ENCODE assay signal across 8 cellular contexts in genomic region chr1:204578867-204579664, GRCh38.
DNase-seq lines count a peak whose midpoint lies in the region; ATAC-seq and TF ChIP-seq lines count a peak whose summit lies in the region.

No MANE protein-coding gene starts in this region.

- H3K27ac ChIP-seq in BLaER1 treated with 17β-estradiol and CSF1 and Interleukin-3, amounts not matched to agents 10 nM and 100 nM = peak overlapping the region in 10 of 11 experiments; percentile 31 to 78 (median 73); a peak in 18 of 22 replicates
- no peak overlapping the region for H3K27ac ChIP-seq in OCI-LY3 (ENCODE audit: low read length)

- H3K9ac ChIP-seq in BLaER1 treated with 17β-estradiol and CSF1 and Interleukin-3, amounts not matched to agents 10 nM and 100 nM = peak overlapping the region; percentile 11 to 73 (median 65); a peak in 20 of 22 replicates
- H3K9ac ChIP-seq in OCI-LY3 (ENCODE audit: low read length) = peak overlapping the region; percentile 23; the same call in 1 of the 2 replicates

- no peaks in the 10 kb centered on the region for H3K27me3 ChIP-seq in BLaER1 treated with 17β-estradiol and CSF1 and Interleukin-3, amounts not matched to agents 10 nM and 100 nM
- H3K27me3 ChIP-seq in OCI-LY3 (ENCODE audit: low read depth, low read length) = no peaks in the 10 kb centered on the region

- H3K4me3 ChIP-seq in BLaER1 treated with 17β-estradiol and CSF1 and Interleukin-3, amounts not matched to agents 10 nM and 100 nM = peak overlapping the region; percentile 26 to 57 (median 46); a peak in 19 of 20 replicates
- H3K4me3 ChIP-seq in OCI-LY3 (ENCODE audit: low read length) = peak overlapping the region; percentile 67

- no peaks in the 10 kb centered on the region for H3K9me3 ChIP-seq in BLaER1 treated with 17β-estradiol and CSF1 and Interleukin-3, amounts not matched to agents 10 nM and 100 nM (replicated peaks in 1 of 11)
- H3K9me3 ChIP-seq in OCI-LY3 (ENCODE audit: insufficient read depth, low read length) = no peaks in the 10 kb centered on the region

- ATAC-seq in GM18873 (IDR thresholded peaks at IDR 0.05; ENCODE audit: low FRiP score, unreplicated experiment) (peak; percentile 51), HG02981 (IDR thresholded peaks at IDR 0.05; ENCODE audit: unreplicated experiment) (peak; percentile 78)

- H3K4me1 ChIP-seq in BLaER1 treated with 17β-estradiol and CSF1 and Interleukin-3, amounts not matched to agents 10 nM and 100 nM = peaks cover 23 to 65% (median 58%) of the 10 kb centered on the region in 10 experiments
- H3K4me1 ChIP-seq in OCI-LY3 (ENCODE audit: low read length) = peaks cover 17% of the 10 kb centered on the region

- H4K20me1 ChIP-seq in BLaER1 treated with 17β-estradiol and CSF1 and Interleukin-3, amounts not matched to agents 10 nM and 100 nM = peaks cover 0 to 3% (median 0%) of the 10 kb centered on the region in 11 experiments; a peak in 3 of 22 replicates
- H4K20me1 ChIP-seq in OCI-LY3 (ENCODE audit: insufficient read depth, low read length) = no peaks in the 10 kb centered on the region

- TF ChIP-seq CTCF in OCI-LY3 (IDR thresholded peaks at IDR 0.05; ENCODE audit: low read depth, low read length) = no peak

- H3K4me2 ChIP-seq in BLaER1 treated with 17β-estradiol and CSF1 and Interleukin-3, amounts not matched to agents 10 nM and 100 nM = peak overlapping the region; percentile 79 to 97 (median 93)
- H3K4me2 ChIP-seq in OCI-LY3 (ENCODE audit: low read length) = peak overlapping the region; percentile 80

- DNase-seq in fibroblast of gingiva (ENCODE audit: low read depth) (peak; percentile 29), smooth muscle cell of the brain vasculature (ENCODE audit: low read depth, low spot score) (peak; percentile 7)
- no peak for DNase-seq in effector CD4-positive, alpha-beta T cell
- no peak for DNase-seq in activated CD4-positive, CD25-positive, alpha-beta regulatory T cell treated with anti-CD3 and anti-CD28 coated beads, Interleukin-2, amount 50 U/mL, for 72 hours

- H3K79me2 ChIP-seq in OCI-LY3 (ENCODE audit: low read length) = no peaks in the 10 kb centered on the region

- H2AFZ ChIP-seq in OCI-LY3 (ENCODE audit: low read depth, low read length) = no peak overlapping the region

- peaks cover 0 to 4% (median 0%) of the 10 kb centered on the region in 11 experiments; a peak in 3 of 22 replicates for H3K36me3 ChIP-seq in BLaER1 treated with 17β-estradiol and CSF1 and Interleukin-3, amounts not matched to agents 10 nM and 100 nM
- H3K36me3 ChIP-seq in OCI-LY3 (replicated peaks; ENCODE audit: low read depth, low read length) = no peaks in the 10 kb centered on the region

Comparison
In these comparisons a context has a peak if more than half of its experiments do, and no peak if none do; other contexts are left out.
1. DNase-seq: peak in fibroblast of gingiva (single experiment) and smooth muscle cell of the brain vasculature (single experiment); none in effector CD4-positive, alpha-beta T cell (single experiment) and activated CD4-positive, CD25-positive, alpha-beta regulatory T cell treated with anti-CD3 and anti-CD28 coated beads, Interleukin-2, amount 50 U/mL, for 72 hours (single experiment).